Comparison of ENCODE assay signal across 19 cellular contexts in genomic region chr14:100302616-100303015, GRCh38. TPM values are rescaled to one million over a fixed set of nuclear protein-coding genes. Genes with fewer than 3 reads are reported as not detected.
A peak's percentile ranks its signal among the peaks of the same experiment; 100 is the strongest.
DNase-seq lines count a peak whose midpoint lies in the region; ATAC-seq and TF ChIP-seq lines count a peak whose summit lies in the region.
"Had no signal": no experiment of that assay in that cellular context is flagged by ENCODE, and none has a peak within 500 bp of the region (broad histone marks: within the 10 kb centered on the region; RNA-seq: fewer than 3 reads in every experiment).

No MANE protein-coding gene starts in this region.

- CTCF ChIA-PET in CD4-positive, alpha-beta T cell (lab: Charles Lee), result interaction anchor here (1.7 kb wide), 1 partner anchor 26 kb away, joined by 3 read pairs; no protein-coding TSS in a partner anchor
- CTCF ChIA-PET in activated naive CD4-positive, alpha-beta T cell treated with anti-CD3 and anti-CD28 coated beads, Interleukin-2, amount 10 ng/mL, durations not matched to agents 7 days and 5 days (lab: Charles Lee), result interaction anchor here (0.7 to 1.7 kb wide), 3 partner anchors 9 to 75 kb away, joined by 4 to 13 read pairs (median 6); no protein-coding TSS in a partner anchor

- no peaks in the 10 kb centered on the region for H3K36me3 ChIP-seq in MG63
- H3K36me3 ChIP-seq in esophagus squamous epithelium, result peaks cover 0 to 8% (median 0%) of the 10 kb centered on the region in 3 donors

- peak overlapping the region; percentile 30 for H3K4me3 Mint-ChIP-seq in CD4-positive, alpha-beta T cell
- H3K4me3 Mint-ChIP-seq in stimulated activated naive B cell treated with anti-CD40 and anti-IgM and Interleukin-4, amounts not matched to agents 10 μg/mL and 1 μg/mL and 100 μg/mL, for 72 hours, result no peak overlapping the region
- H3K4me3 Mint-ChIP-seq in activated naive CD4-positive, alpha-beta T cell treated with anti-CD3 and anti-CD28 coated beads, Interleukin-2, amount 10 ng/mL, durations not matched to agents 7 days and 5 days, result no peak overlapping the region
- H3K4me3 Mint-ChIP-seq: activated CD4-positive, alpha-beta memory T cell treated with anti-CD3 and anti-CD28 coated beads for 36 hours; activated T-cell treated with anti-CD3 and anti-CD28 coated beads, Interleukin-2, amount 50 U/mL, for 24 hours had no signal

- H3K9me3 Mint-ChIP-seq in CD4-positive, alpha-beta T cell, result no peaks in the 10 kb centered on the region
- no peaks in the 10 kb centered on the region for H3K9me3 Mint-ChIP-seq in stimulated activated naive B cell treated with anti-CD40 and anti-IgM and Interleukin-4, amounts not matched to agents 10 μg/mL and 1 μg/mL and 100 μg/mL, for 72 hours
- H3K9me3 Mint-ChIP-seq in activated naive CD4-positive, alpha-beta T cell treated with anti-CD3 and anti-CD28 coated beads, Interleukin-2, amount 10 ng/mL, durations not matched to agents 7 days and 5 days, result no peaks in the 10 kb centered on the region
- H3K9me3 Mint-ChIP-seq: activated CD4-positive, alpha-beta memory T cell treated with anti-CD3 and anti-CD28 coated beads for 36 hours; activated naive CD4-positive, alpha-beta T cell treated with anti-CD3 and anti-CD28 coated beads, Interleukin-2, amount 50 U/mL, for 72 hours; activated T-cell treated with anti-CD3 and anti-CD28 coated beads, Interleukin-2, amount 50 U/mL, for 24 hours had no signal

- no peak for TF ChIP-seq CTCF in CD4-positive, alpha-beta T cell (IDR thresholded peaks at IDR 0.05)
- no peak for TF ChIP-seq CTCF in esophagus squamous epithelium (IDR thresholded peaks at IDR 0.05)

- H3K9me3 ChIP-seq in CD4-positive, alpha-beta T cell (ENCODE audit: control insufficient read depth, low read length), result no peaks in the 10 kb centered on the region
- H3K9me3 ChIP-seq in MG63 (no peaks in the 10 kb centered on the region), esophagus squamous epithelium (no peaks in the 10 kb centered on the region)
- H3K9me3 ChIP-seq: psoas muscle, SJSA1 had no signal

- intact Hi-C loops in CD4-positive, alpha-beta T cell (cut with DNase I, micrococcal nuclease), result no loop called here
- intact Hi-C loops in esophagus squamous epithelium (cut with DNase I), result loop anchor here (10.0 kb wide), 1 partner anchor 72 kb away; the partner anchor contains the start of gene WDR25
- intact Hi-C loops in left colon (cut with DNase I, micrococcal nuclease), result no loop called here

- H3K27ac Mint-ChIP-seq in CD4-positive, alpha-beta T cell, result no peak overlapping the region
- H3K27ac Mint-ChIP-seq in stimulated activated naive B cell treated with anti-CD40 and anti-IgM and Interleukin-4, amounts not matched to agents 10 μg/mL and 1 μg/mL and 100 μg/mL, for 72 hours, result peak overlapping the region; percentile 37
- no peak overlapping the region for H3K27ac Mint-ChIP-seq in activated naive CD4-positive, alpha-beta T cell treated with anti-CD3 and anti-CD28 coated beads, Interleukin-2, amount 10 ng/mL, durations not matched to agents 7 days and 5 days
- H3K27ac Mint-ChIP-seq: activated CD4-positive, alpha-beta memory T cell treated with anti-CD3 and anti-CD28 coated beads for 36 hours; activated naive CD4-positive, alpha-beta T cell treated with anti-CD3 and anti-CD28 coated beads, Interleukin-2, amount 50 U/mL, for 72 hours; activated T-cell treated with anti-CD3 and anti-CD28 coated beads, Interleukin-2, amount 50 U/mL, for 24 hours had no signal

- POLR2A ChIA-PET in CD4-positive, alpha-beta T cell (lab: Charles Lee), result no interaction called here

- WGBS in esophagus squamous epithelium, 2 donors, result 13 to 19% methylated on average over 2 of the region's 2 CpGs

- peaks cover 6% of the 10 kb centered on the region for H3K27me3 ChIP-seq in CD4-positive, alpha-beta T cell (ENCODE audit: control insufficient read depth, insufficient read depth, low read length)
- H3K27me3 ChIP-seq in MG63 (no peaks in the 10 kb centered on the region), esophagus squamous epithelium (no peaks in the 10 kb centered on the region)
- H3K27me3 ChIP-seq: SJSA1 had no signal

- H3K27ac ChIP-seq in CD4-positive, alpha-beta T cell (ENCODE audit: low read depth, low read length), result no peak overlapping the region
- H3K27ac ChIP-seq in esophagus squamous epithelium, result peak overlapping the region in 3 of 4 donors; percentile 57 to 96 (median 86)
- H3K27ac ChIP-seq: psoas muscle, SJSA1 had no signal

- no peak for ATAC-seq in CD4-positive, alpha-beta T cell (ENCODE audit: poor library complexity)
- no peak for ATAC-seq in stimulated activated naive B cell treated with anti-CD40 and anti-IgM and Interleukin-4, amounts not matched to agents 10 μg/mL and 1 μg/mL and 100 μg/mL, for 72 hours (replicated peaks)
- no peak for ATAC-seq in left colon
- ATAC-seq in HG03108 (IDR thresholded peaks at IDR 0.05; ENCODE audit: unreplicated experiment), result no peak
- ATAC-seq: activated naive CD4-positive, alpha-beta T cell treated with anti-CD3 and anti-CD28 coated beads, Interleukin-2, amount 50 U/mL, for 72 hours; psoas muscle had no signal

- DNase-seq in CD4-positive, alpha-beta T cell, result no peak
- DNase-seq in MG63, result peak; percentile 36
- DNase-seq in esophagus squamous epithelium (lab: John Stamatoyannopoulos, UW), result no peak
- no peak for DNase-seq in stimulated activated naive B cell treated with anti-CD40 and anti-IgM and Interleukin-4, amounts not matched to agents 10 μg/mL and 1 μg/mL and 100 μg/mL, for 72 hours
- no peak for DNase-seq in left colon
- DNase-seq in activated naive CD4-positive, alpha-beta T cell treated with anti-CD3 and anti-CD28 coated beads, Interleukin-2, amount 10 ng/mL, durations not matched to agents 7 days and 5 days, result no peak
- DNase-seq: activated CD4-positive, alpha-beta memory T cell treated with anti-CD3 and anti-CD28 coated beads for 36 hours; activated T-cell treated with anti-CD3 and anti-CD28 coated beads, Interleukin-2, amount 50 U/mL, for 24 hours; KG1; midbrain; psoas muscle; stimulated activated CD8-positive, alpha-beta memory T cell treated with anti-CD3 and anti-CD28 coated beads, Interleukin-4, amount 100 ng/mL, for 48 hours; T-helper 2 cell had no signal

- no peak overlapping the region for H3K4me3 ChIP-seq in MG63
- no peak overlapping the region for H3K4me3 ChIP-seq in esophagus squamous epithelium
- H3K4me3 ChIP-seq: psoas muscle, SJSA1 had no signal

- TF ChIP-seq POLR2A in esophagus squamous epithelium (IDR thresholded peaks at IDR 0.05), result no peak

- peaks cover 10% of the 10 kb centered on the region for H3K27me3 Mint-ChIP-seq in CD4-positive, alpha-beta T cell
- no peaks in the 10 kb centered on the region for H3K27me3 Mint-ChIP-seq in stimulated activated naive B cell treated with anti-CD40 and anti-IgM and Interleukin-4, amounts not matched to agents 10 μg/mL and 1 μg/mL and 100 μg/mL, for 72 hours
- peaks cover 67% of the 10 kb centered on the region for H3K27me3 Mint-ChIP-seq in activated naive CD4-positive, alpha-beta T cell treated with anti-CD3 and anti-CD28 coated beads, Interleukin-2, amount 10 ng/mL, durations not matched to agents 7 days and 5 days
- H3K27me3 Mint-ChIP-seq: activated T-cell treated with anti-CD3 and anti-CD28 coated beads, Interleukin-2, amount 50 U/mL, for 24 hours had no signal

- H3K4me1 Mint-ChIP-seq in CD4-positive, alpha-beta T cell (ENCODE audit: low read depth), result peaks cover 9% of the 10 kb centered on the region
- peaks cover 40 to 57% of the 10 kb centered on the region in 2 donors for H3K4me1 Mint-ChIP-seq in stimulated activated naive B cell treated with anti-CD40 and anti-IgM and Interleukin-4, amounts not matched to agents 10 μg/mL and 1 μg/mL and 100 μg/mL, for 72 hours
- H3K4me1 Mint-ChIP-seq in activated naive CD4-positive, alpha-beta T cell treated with anti-CD3 and anti-CD28 coated beads, Interleukin-2, amount 10 ng/mL, durations not matched to agents 7 days and 5 days, result peaks cover 18% of the 10 kb centered on the region

- H3K4me1 ChIP-seq in esophagus squamous epithelium, result peaks cover 28 to 69% (median 39%) of the 10 kb centered on the region in 3 donors

- H3K36me3 Mint-ChIP-seq in CD4-positive, alpha-beta T cell (ENCODE audit: low read depth), result no peaks in the 10 kb centered on the region
- peaks cover 0 to 9% of the 10 kb centered on the region in 2 donors for H3K36me3 Mint-ChIP-seq in stimulated activated naive B cell treated with anti-CD40 and anti-IgM and Interleukin-4, amounts not matched to agents 10 μg/mL and 1 μg/mL and 100 μg/mL, for 72 hours
- H3K36me3 Mint-ChIP-seq in activated naive CD4-positive, alpha-beta T cell treated with anti-CD3 and anti-CD28 coated beads, Interleukin-2, amount 10 ng/mL, durations not matched to agents 7 days and 5 days, result peaks cover 1% of the 10 kb centered on the region
- H3K36me3 Mint-ChIP-seq: activated CD4-positive, alpha-beta memory T cell treated with anti-CD3 and anti-CD28 coated beads for 36 hours; activated naive CD4-positive, alpha-beta T cell treated with anti-CD3 and anti-CD28 coated beads, Interleukin-2, amount 50 U/mL, for 72 hours had no signal

RNA-seq across cellular contexts. Expression of gene SLC25A29, which starts 3.6 kb away (rescaled TPM):
- 1 to 10 TPM; 2.5 TPM for total RNA-seq in CD4-positive, alpha-beta T cell
- total RNA-seq in MG63 (2014; rRNA removed; shearing (Covaris generic); ENCODE audit: low replicate concordance), result 8.0 and 9.6 TPM in 2 replicates
- total RNA-seq in esophagus squamous epithelium, result 10 to 100 TPM; 23.3 to 64.3 (median 55.6) TPM
- 10 to 100 TPM; 21.9 to 27.8 TPM for total RNA-seq in left colon

RNA-seq across cellular contexts. Expression of gene SLC25A47, which starts 20.5 kb away (rescaled TPM):
- not detected for total RNA-seq in CD4-positive, alpha-beta T cell
- not detected in 2 replicates for total RNA-seq in MG63 (2014; rRNA removed; shearing (Covaris generic); ENCODE audit: low replicate concordance)
- total RNA-seq in esophagus squamous epithelium (not detected), left colon (under 1 TPM in 1 of 2 donors, not detected in 1; 0.28 TPM)
- total RNA-seq: activated CD4-positive, alpha-beta memory T cell treated with anti-CD3 and anti-CD28 coated beads for 36 hours; Calu3; chondrocyte; frontal cortex; SJSA1 had no signal
